13 cellular contexts compared by ENCODE assay signal in the genomic region with DNA sequence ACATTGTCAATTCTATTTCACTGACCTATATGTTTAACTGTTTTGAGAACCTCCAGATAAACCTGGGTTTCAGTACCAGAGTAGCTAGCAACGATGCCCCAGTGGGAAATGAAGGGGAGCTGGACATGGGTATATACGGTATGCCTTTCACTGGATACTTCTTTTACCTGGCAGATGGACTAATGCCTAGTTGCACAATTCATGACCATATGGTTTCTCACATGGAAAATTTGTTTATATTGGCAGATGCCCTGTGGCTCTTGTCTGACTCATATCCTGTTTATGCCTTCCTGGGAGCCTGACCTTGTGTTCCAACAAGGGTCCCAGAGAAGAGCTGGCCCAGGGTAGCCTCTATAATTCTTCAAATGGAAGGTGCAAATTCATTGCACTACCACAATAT.
DNase-seq lines count a peak whose midpoint lies in the region; ATAC-seq, FAIRE-seq and TF ChIP-seq lines count a peak whose summit lies in the region.
"Had no signal": no experiment of that assay in that cellular context is flagged by ENCODE, and none has a peak within 500 bp of the region (broad histone marks: within the 10 kb centered on the region; RNA-seq: fewer than 3 reads in every experiment).

No MANE protein-coding gene starts in this region.

- H3K27me3 Mint-ChIP-seq in WTC11 (ENCODE audit: low read depth): no peaks in the 10 kb centered on the region
- H3K27me3 Mint-ChIP-seq: IgD-negative memory B cell had no signal

- 0 out of 2 replicates have a peak, but pooled peaks cover 4% of the 10 kb centered on the region for H3K4me1 Mint-ChIP-seq in WTC11
- H3K4me1 Mint-ChIP-seq: CD14-positive monocyte had no signal

- TF ChIP-seq CTCF in brain microvascular endothelial cell (IDR thresholded peaks at IDR 0.05; ENCODE audit: low read depth, low read length, missing control alignments) (no peak), WTC11 (IDR thresholded peaks at IDR 0.05) (no peak)

- H3K27ac Mint-ChIP-seq in WTC11: no peak overlapping the region
- H3K27ac Mint-ChIP-seq: CD14-positive monocyte, IgD-negative memory B cell had no signal

- H3K36me3 ChIP-seq in brain microvascular endothelial cell (replicated peaks): no peaks in the 10 kb centered on the region

- H3K4me3 Mint-ChIP-seq in WTC11: no peak overlapping the region
- H3K4me3 Mint-ChIP-seq: CD14-positive monocyte, IgD-negative memory B cell had no signal

- intact Hi-C loops in left colon (cut with DNase I, micrococcal nuclease): no loop called here

- in situ Hi-C loops in brain microvascular endothelial cell (cut with HindIII; ENCODE audit: low pct_ligation_motif_present, low sequenced_read_pairs): no loop called here

- CTCF ChIA-PET in WTC11 (lab: Charles Lee): no interaction called here

- H3K27me3 ChIP-seq in brain microvascular endothelial cell (replicated peaks): no peaks in the 10 kb centered on the region

- peak; percentile 33 for DNase-seq in EL
- DNase-seq in NCI-H446 (lab: John Stamatoyannopoulos, UW): peak; percentile 55 to 89
- DNase-seq in brain microvascular endothelial cell: peak; percentile 0
- DNase-seq in left colon: no peak
- DNase-seq in WTC11 (ENCODE audit: low spot score): no peak
- no peak for DNase-seq in RCC 7860 (ENCODE audit: low spot score)
- DNase-seq: activated CD8-positive, alpha-beta memory T cell treated with anti-CD3 and anti-CD28 coated beads, Interleukin-2, amount 50 U/mL, for 4 hours; anterior cingulate cortex had no signal

- POLR2A ChIA-PET in WTC11 (lab: Charles Lee): no interaction called here

- ATAC-seq in left colon (peak; percentile 57), HG03108 (IDR thresholded peaks at IDR 0.05; ENCODE audit: unreplicated experiment) (no peak), WTC11 (no peak; the same call in 1 of the 2 replicates), GM18858 (IDR thresholded peaks at IDR 0.05; ENCODE audit: unreplicated experiment) (no peak)

- H3K36me3 Mint-ChIP-seq in WTC11: no peaks in the 10 kb centered on the region
- H3K36me3 Mint-ChIP-seq: CD14-positive monocyte, IgD-negative memory B cell had no signal

- peaks cover 14% of the 10 kb centered on the region for H3K9me3 Mint-ChIP-seq in WTC11

- no peak for FAIRE-seq in RCC 7860 (lab: Jason Lieb, UNC)
- FAIRE-seq: TTC549 had no signal

- H3K27ac ChIP-seq in brain microvascular endothelial cell: no peak overlapping the region

- no peak overlapping the region for H3K4me3 ChIP-seq in brain microvascular endothelial cell (ENCODE audit: low read depth, low read length)

TF ChIP-seq in WTC11, 78 proteins besides CTCF, POLR2A, EP300 and RAD21:
- TF ChIP-seq FOXP1 (CRISPR knock-in tag; IDR thresholded peaks at IDR 0.05; ENCODE audit: borderline replicate concordance) (no peak), ZNF219 (CRISPR knock-in tag; IDR thresholded peaks at IDR 0.05; ENCODE audit: borderline replicate concordance) (no peak), TP53 (CRISPR knock-in tag; IDR thresholded peaks at IDR 0.05) (no peak), CBFB (CRISPR knock-in tag; IDR thresholded peaks at IDR 0.05; ENCODE audit: low read depth) (no peak), OVOL2 (CRISPR knock-in tag; IDR thresholded peaks at IDR 0.05; ENCODE audit: borderline replicate concordance) (no peak)
- TF ChIP-seq, protein P1, sequence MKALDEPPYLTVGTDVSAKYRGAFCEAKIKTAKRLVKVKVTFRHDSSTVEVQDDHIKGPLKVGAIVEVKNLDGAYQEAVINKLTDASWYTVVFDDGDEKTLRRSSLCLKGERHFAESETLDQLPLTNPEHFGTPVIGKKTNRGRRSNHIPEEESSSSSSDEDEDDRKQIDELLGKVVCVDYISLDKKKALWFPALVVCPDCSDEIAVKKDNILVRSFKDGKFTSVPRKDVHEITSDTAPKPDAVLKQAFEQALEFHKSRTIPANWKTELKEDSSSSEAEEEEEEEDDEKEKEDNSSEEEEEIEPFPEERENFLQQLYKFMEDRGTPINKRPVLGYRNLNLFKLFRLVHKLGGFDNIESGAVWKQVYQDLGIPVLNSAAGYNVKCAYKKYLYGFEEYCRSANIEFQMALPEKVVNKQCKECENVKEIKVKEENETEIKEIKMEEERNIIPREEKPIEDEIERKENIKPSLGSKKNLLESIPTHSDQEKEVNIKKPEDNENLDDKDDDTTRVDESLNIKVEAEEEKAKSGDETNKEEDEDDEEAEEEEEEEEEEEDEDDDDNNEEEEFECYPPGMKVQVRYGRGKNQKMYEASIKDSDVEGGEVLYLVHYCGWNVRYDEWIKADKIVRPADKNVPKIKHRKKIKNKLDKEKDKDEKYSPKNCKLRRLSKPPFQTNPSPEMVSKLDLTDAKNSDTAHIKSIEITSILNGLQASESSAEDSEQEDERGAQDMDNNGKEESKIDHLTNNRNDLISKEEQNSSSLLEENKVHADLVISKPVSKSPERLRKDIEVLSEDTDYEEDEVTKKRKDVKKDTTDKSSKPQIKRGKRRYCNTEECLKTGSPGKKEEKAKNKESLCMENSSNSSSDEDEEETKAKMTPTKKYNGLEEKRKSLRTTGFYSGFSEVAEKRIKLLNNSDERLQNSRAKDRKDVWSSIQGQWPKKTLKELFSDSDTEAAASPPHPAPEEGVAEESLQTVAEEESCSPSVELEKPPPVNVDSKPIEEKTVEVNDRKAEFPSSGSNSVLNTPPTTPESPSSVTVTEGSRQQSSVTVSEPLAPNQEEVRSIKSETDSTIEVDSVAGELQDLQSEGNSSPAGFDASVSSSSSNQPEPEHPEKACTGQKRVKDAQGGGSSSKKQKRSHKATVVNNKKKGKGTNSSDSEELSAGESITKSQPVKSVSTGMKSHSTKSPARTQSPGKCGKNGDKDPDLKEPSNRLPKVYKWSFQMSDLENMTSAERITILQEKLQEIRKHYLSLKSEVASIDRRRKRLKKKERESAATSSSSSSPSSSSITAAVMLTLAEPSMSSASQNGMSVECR (CRISPR knock-in tag; IDR thresholded peaks at IDR 0.05; ENCODE audit: borderline replicate concordance): no peak
- TF ChIP-seq, protein P2, sequence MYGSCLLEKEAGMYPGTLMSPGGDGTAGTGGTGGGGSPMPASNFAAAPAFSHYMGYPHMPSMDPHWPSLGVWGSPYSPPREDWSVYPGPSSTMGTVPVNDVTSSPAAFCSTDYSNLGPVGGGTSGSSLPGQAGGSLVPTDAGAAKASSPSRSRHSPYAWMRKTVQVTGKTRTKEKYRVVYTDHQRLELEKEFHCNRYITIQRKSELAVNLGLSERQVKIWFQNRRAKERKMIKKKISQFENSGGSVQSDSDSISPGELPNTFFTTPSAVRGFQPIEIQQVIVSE (CRISPR knock-in tag; IDR thresholded peaks at IDR 0.05; ENCODE audit: borderline replicate concordance): no peak
- TF ChIP-seq, protein P3, sequence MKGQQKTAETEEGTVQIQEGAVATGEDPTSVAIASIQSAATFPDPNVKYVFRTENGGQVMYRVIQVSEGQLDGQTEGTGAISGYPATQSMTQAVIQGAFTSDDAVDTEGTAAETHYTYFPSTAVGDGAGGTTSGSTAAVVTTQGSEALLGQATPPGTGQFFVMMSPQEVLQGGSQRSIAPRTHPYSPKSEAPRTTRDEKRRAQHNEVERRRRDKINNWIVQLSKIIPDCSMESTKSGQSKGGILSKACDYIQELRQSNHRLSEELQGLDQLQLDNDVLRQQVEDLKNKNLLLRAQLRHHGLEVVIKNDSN (CRISPR knock-in tag; IDR thresholded peaks at IDR 0.05): no peak
- TF ChIP-seq, protein P4, sequence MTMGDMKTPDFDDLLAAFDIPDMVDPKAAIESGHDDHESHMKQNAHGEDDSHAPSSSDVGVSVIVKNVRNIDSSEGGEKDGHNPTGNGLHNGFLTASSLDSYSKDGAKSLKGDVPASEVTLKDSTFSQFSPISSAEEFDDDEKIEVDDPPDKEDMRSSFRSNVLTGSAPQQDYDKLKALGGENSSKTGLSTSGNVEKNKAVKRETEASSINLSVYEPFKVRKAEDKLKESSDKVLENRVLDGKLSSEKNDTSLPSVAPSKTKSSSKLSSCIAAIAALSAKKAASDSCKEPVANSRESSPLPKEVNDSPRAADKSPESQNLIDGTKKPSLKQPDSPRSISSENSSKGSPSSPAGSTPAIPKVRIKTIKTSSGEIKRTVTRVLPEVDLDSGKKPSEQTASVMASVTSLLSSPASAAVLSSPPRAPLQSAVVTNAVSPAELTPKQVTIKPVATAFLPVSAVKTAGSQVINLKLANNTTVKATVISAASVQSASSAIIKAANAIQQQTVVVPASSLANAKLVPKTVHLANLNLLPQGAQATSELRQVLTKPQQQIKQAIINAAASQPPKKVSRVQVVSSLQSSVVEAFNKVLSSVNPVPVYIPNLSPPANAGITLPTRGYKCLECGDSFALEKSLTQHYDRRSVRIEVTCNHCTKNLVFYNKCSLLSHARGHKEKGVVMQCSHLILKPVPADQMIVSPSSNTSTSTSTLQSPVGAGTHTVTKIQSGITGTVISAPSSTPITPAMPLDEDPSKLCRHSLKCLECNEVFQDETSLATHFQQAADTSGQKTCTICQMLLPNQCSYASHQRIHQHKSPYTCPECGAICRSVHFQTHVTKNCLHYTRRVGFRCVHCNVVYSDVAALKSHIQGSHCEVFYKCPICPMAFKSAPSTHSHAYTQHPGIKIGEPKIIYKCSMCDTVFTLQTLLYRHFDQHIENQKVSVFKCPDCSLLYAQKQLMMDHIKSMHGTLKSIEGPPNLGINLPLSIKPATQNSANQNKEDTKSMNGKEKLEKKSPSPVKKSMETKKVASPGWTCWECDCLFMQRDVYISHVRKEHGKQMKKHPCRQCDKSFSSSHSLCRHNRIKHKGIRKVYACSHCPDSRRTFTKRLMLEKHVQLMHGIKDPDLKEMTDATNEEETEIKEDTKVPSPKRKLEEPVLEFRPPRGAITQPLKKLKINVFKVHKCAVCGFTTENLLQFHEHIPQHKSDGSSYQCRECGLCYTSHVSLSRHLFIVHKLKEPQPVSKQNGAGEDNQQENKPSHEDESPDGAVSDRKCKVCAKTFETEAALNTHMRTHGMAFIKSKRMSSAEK (CRISPR knock-in tag; IDR thresholded peaks at IDR 0.05; ENCODE audit: borderline replicate concordance): no peak
- TF ChIP-seq, protein P5, sequence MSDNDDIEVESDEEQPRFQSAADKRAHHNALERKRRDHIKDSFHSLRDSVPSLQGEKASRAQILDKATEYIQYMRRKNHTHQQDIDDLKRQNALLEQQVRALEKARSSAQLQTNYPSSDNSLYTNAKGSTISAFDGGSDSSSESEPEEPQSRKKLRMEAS (CRISPR knock-in tag; IDR thresholded peaks at IDR 0.05): no peak

Comparison
In these comparisons a context has a peak if more than half of its experiments do, and no peak if none do; other contexts are left out.
1. DNase-seq: peak in EL (single experiment), NCI-H446 (2 of 2) and brain microvascular endothelial cell (single experiment); none in left colon (0 of 2), WTC11 (single experiment) and RCC 7860 (single experiment).